ENCODE assay signal across 11 cellular contexts in the genomic region with DNA sequence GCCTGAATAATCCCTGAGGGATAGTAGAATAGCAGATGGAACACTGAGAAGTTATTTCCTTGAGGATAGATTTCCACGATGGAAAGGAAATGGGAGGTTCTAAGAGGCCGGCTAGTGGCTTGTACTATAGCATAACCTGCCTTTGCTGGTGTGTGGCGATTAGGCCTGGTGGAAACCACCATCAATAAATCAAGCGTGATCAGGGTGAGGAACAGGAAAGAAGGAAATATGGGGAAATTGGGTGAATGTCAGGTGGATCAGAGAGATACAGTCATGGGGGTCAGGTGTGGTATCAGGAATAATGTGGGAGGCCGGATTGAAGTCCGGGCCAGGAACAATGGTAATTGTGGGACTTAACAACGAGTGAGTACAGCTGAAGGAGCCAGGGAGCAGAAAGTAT. TPM values are rescaled to one million over a fixed set of nuclear protein-coding genes. Genes with fewer than 3 reads are reported as not detected.
DNase-seq lines count a peak whose midpoint lies in the region; ATAC-seq, FAIRE-seq and TF ChIP-seq lines count a peak whose summit lies in the region.
"Not testable (repeated sequence)": the region's sequence is repeated elsewhere in the genome, so short reads cannot be mapped to it uniquely, and the experiment has no call there.
"Had no signal": no experiment of that assay in that cellular context is flagged by ENCODE, and none has a peak within 500 bp of the region (broad histone marks: within the 10 kb centered on the region; RNA-seq: fewer than 3 reads in every experiment).

No MANE protein-coding gene starts in this region.

- H3K4me1 ChIP-seq in Caco-2: peaks cover 51% of the 10 kb centered on the region
- H3K4me1 ChIP-seq in HUES48 (ENCODE audit: control insufficient read depth, insufficient read depth, low read length): peaks cover 20% of the 10 kb centered on the region
- peaks cover 46% of the 10 kb centered on the region for H3K4me1 ChIP-seq in PC-9 (replicated peaks; ENCODE audit: insufficient read depth)
- peaks cover 4 to 15% (median 9%) of the 10 kb centered on the region in 4 experiments for H3K4me1 ChIP-seq in H1 (replicated peaks in 1 of 4; ENCODE audit: control insufficient read depth in 3 of 4, insufficient read depth in 4 of 4, low read length in 3 of 4)
- H3K4me1 ChIP-seq in lower lobe of right lung: peaks cover 14% of the 10 kb centered on the region
- H3K4me1 ChIP-seq in upper lobe of left lung: not testable (repeated sequence)

- not testable (repeated sequence) for H2BK20ac ChIP-seq in H1 (ENCODE audit: low read length)

- not testable (repeated sequence) for H2BK15ac ChIP-seq in H1 (ENCODE audit: low read length)

- peak overlapping the region; percentile 20 for H3K27ac ChIP-seq in HUES48 (ENCODE audit: low read depth, low read length)
- H3K27ac ChIP-seq in PC-9: peak overlapping the region; percentile 54
- not testable (repeated sequence) for H3K27ac ChIP-seq in WERI-Rb-1; H1 (ENCODE audit: low read depth, low read length)
- peak overlapping the region; percentile 71 for H3K27ac ChIP-seq in lower lobe of right lung
- peak overlapping the region in 3 of 4 donors; percentile 35 to 67 (median 46) for H3K27ac ChIP-seq in upper lobe of left lung

- H3K4me3 Mint-ChIP-seq in Caco-2 (ENCODE audit: unreplicated experiment): not testable (repeated sequence)

- not testable (repeated sequence) for H3K14ac ChIP-seq in H1 (ENCODE audit: insufficient read length)

- H3K4me1 Mint-ChIP-seq in Caco-2 (ENCODE audit: low read depth, unreplicated experiment): peaks cover 56% of the 10 kb centered on the region

- H3K9me3 ChIP-seq in Caco-2; HUES48 (ENCODE audit: control insufficient read depth, insufficient read depth, low read length); PC-9 (ENCODE audit: insufficient read depth, low read depth); WERI-Rb-1 (ENCODE audit: severe bottlenecking); H1 (ENCODE audit: insufficient read depth in 2 of 2, low read depth in 1 of 2, low read length in 1 of 2); lower lobe of right lung; upper lobe of left lung: not testable (repeated sequence)

- WGBS in H1 (ENCODE audit: extremely low coverage in 1 of 2, insufficient coverage in 1 of 2, insufficient read length in 1 of 2, insufficient replicate concordance in 2 of 2, low coverage in 1 of 2, low lambda C conversion rate in 2 of 2, missing lambda C conversion rate in 1 of 2), 2 experiments: 80% methylated on average over 7 of the region's 7 CpGs; no CpG with 5 or more reads in 1 of the 2 experiments
- 58 to 62% methylated on average over 7 of the region's 7 CpGs for WGBS in upper lobe of left lung, 2 donors

- not testable (repeated sequence) for H3K23me2 ChIP-seq in H1 (ENCODE audit: low read depth, low read length)

- peak overlapping the region; percentile 39 for H3K4me2 ChIP-seq in PC-9
- H3K4me2 ChIP-seq in H1 (ENCODE audit: insufficient read depth in 1 of 2, low read depth in 2 of 2, low read length in 2 of 2): peak overlapping the region; percentile 28 to 83

- H3K36me3 Mint-ChIP-seq in Caco-2 (ENCODE audit: insufficient read depth, unreplicated experiment): not testable (repeated sequence)

- not testable (repeated sequence) for TF ChIP-seq EP300 in H1 (IDR thresholded peaks at IDR 0.05; ENCODE audit: borderline replicate concordance in 1 of 2, low read depth in 2 of 2, low read length in 2 of 2); upper lobe of left lung (IDR thresholded peaks at IDR 0.05)

- H3K36me3 ChIP-seq in Caco-2 (ENCODE audit: control insufficient read depth, insufficient read depth, low read length); HUES48 (ENCODE audit: control insufficient read depth, insufficient read depth, low read length); PC-9 (ENCODE audit: low read depth); WERI-Rb-1; lower lobe of right lung; upper lobe of left lung: not testable (repeated sequence)
- peaks cover 0 to 17% (median 0%) of the 10 kb centered on the region in 4 experiments; a peak in 1 of 8 replicates for H3K36me3 ChIP-seq in H1 (ENCODE audit: control insufficient read depth in 2 of 4, insufficient read depth in 4 of 4, low read length in 3 of 4)

- H3K4ac ChIP-seq in H1 (replicated peaks; ENCODE audit: insufficient read length, low read depth, low read length): not testable (repeated sequence)

- not testable (repeated sequence) for H3K79me1 ChIP-seq in H1 (ENCODE audit: low read depth, low read length)

- not testable (repeated sequence) for TF ChIP-seq RAD21 in H1 (IDR thresholded peaks at IDR 0.05 in 1 of 2, conservative IDR thresholded peaks at IDR 0.05 in 1 of 2; ENCODE audit: low read depth in 2 of 2, low read length in 2 of 2)

- H3K23ac ChIP-seq in H1 (ENCODE audit: insufficient read length): not testable (repeated sequence)

- H3K27ac Mint-ChIP-seq in Caco-2 (ENCODE audit: unreplicated experiment): peak overlapping the region; percentile 13

- not testable (repeated sequence) for FAIRE-seq in H1 (lab: Jason Lieb, UNC)

- H4K91ac ChIP-seq in H1 (replicated peaks; ENCODE audit: insufficient read length, low read length): not testable (repeated sequence)

- H3K27me3 Mint-ChIP-seq in Caco-2 (ENCODE audit: insufficient read depth, unreplicated experiment): not testable (repeated sequence)

- H4K20me1 ChIP-seq in PC-9 (ENCODE audit: insufficient read depth); H1 (replicated peaks in 1 of 2; ENCODE audit: control insufficient read depth in 1 of 2, insufficient read depth in 2 of 2, low read length in 2 of 2): not testable (repeated sequence)

- POLR2A ChIA-PET in Caco-2 (lab: Charles Lee); PC-9 (lab: Charles Lee; ENCODE audit: unreplicated experiment): not testable (repeated sequence)
- POLR2A ChIA-PET in H1 (lab: Charles Lee; ENCODE audit: partially characterized antibody): interaction anchor here (4.1 kb wide), 1 partner anchor 21 kb away, joined by 46 read pairs; no protein-coding TSS in a partner anchor

- not testable (repeated sequence) for TF ChIP-seq CTCF in Caco-2 (IDR thresholded peaks at IDR 0.05; ENCODE audit: insufficient read depth in 1 of 2, low read depth in 1 of 2, low read length in 1 of 2, severe bottlenecking in 1 of 2, unreplicated experiment in 1 of 2); PC-9 (conservative IDR thresholded peaks at IDR 0.05); WERI-Rb-1 (IDR thresholded peaks at IDR 0.05; ENCODE audit: low read depth, low read length); H1 (IDR thresholded peaks at IDR 0.05; ENCODE audit: control extremely low read depth in 1 of 3, insufficient read depth in 1 of 3, low read depth in 1 of 3, low read length in 3 of 3); lower lobe of right lung (IDR thresholded peaks at IDR 0.05); upper lobe of left lung (IDR thresholded peaks at IDR 0.05)

- intact Hi-C loops in Caco-2 (cut with micrococcal nuclease; ENCODE audit: unreplicated experiment); PC-9 (cut with micrococcal nuclease; ENCODE audit: unreplicated experiment); lower lobe of right lung (cut with DNase I): not testable (repeated sequence)

- not testable (repeated sequence) for H3K9ac ChIP-seq in HUES48 (ENCODE audit: low read depth, low read length)
- H3K9ac ChIP-seq in H1 (replicated peaks in 1 of 4; ENCODE audit: extremely low read depth in 1 of 4, low read depth in 3 of 4, low read length in 3 of 4): peak overlapping the region in 1 of 4 experiments; percentile 8; a peak in 1 of 7 replicates

- not testable (repeated sequence) for H3K56ac ChIP-seq in H1 (replicated peaks; ENCODE audit: insufficient read length, low read depth, low read length)

- not testable (repeated sequence) for H2AK5ac ChIP-seq in H1 (ENCODE audit: low read depth, low read length)

- H3K4me3 ChIP-seq in Caco-2 (ENCODE audit: low read depth, low read length); PC-9; WERI-Rb-1 (ENCODE audit: low read depth, low read length); upper lobe of left lung: not testable (repeated sequence)
- peak overlapping the region; percentile 65 for H3K4me3 ChIP-seq in HUES48 (ENCODE audit: low read depth, low read length)
- peak overlapping the region in 2 of 4 experiments; percentile 58 to 62; a peak in 3 of 8 replicates for H3K4me3 ChIP-seq in H1 (ENCODE audit: extremely low read depth in 1 of 4, insufficient read depth in 2 of 4, low read depth in 3 of 4, low read length in 4 of 4)
- H3K4me3 ChIP-seq in lower lobe of right lung: peak overlapping the region; percentile 14

- H2BK5ac ChIP-seq in H1 (ENCODE audit: low read depth, low read length): not testable (repeated sequence)

- CTCF ChIA-PET in Caco-2 (lab: Charles Lee); PC-9 (lab: Charles Lee): not testable (repeated sequence)
- CTCF ChIA-PET in H1 (lab: Charles Lee; ENCODE audit: partially characterized antibody): interaction anchor here (0.8 kb wide), 1 partner anchor 21 kb away, joined by 3 read pairs; no protein-coding TSS in a partner anchor

- peaks cover 37% of the 10 kb centered on the region; the same call in 1 of the 2 replicates for H3F3A ChIP-seq in PC-9 (ENCODE audit: insufficient read depth, low read depth)

- not testable (repeated sequence) for H3K79me2 ChIP-seq in PC-9 (ENCODE audit: low read depth)
- peaks cover 0 to 36% of the 10 kb centered on the region in 2 experiments; a peak in 2 of 4 replicates for H3K79me2 ChIP-seq in H1 (ENCODE audit: control insufficient read depth in 1 of 2, insufficient read depth in 2 of 2, low read length in 2 of 2)

- H3K9me2 ChIP-seq in PC-9 (ENCODE audit: insufficient read depth): not testable (repeated sequence)

- not testable (repeated sequence) for H3K18ac ChIP-seq in H1 (ENCODE audit: extremely low read depth, low read length)

- BruUV-seq in Caco-2 (replicated peaks; lab: Mats Ljungman, UMichigan); PC-9 (replicated peaks; lab: Mats Ljungman, UMichigan): not testable (repeated sequence)

- DNase-seq in Caco-2; PC-9; H1 (ENCODE audit: low read depth in 1 of 2, low spot score in 2 of 2); lower lobe of right lung; upper lobe of left lung: not testable (repeated sequence)
- DNase-seq in WERI-Rb-1: peak; percentile 20

- not testable (repeated sequence) for H4K5ac ChIP-seq in H1 (ENCODE audit: insufficient read length, low read depth, low read length)

- not testable (repeated sequence) for H3K9me3 Mint-ChIP-seq in Caco-2 (ENCODE audit: unreplicated experiment)

- H4K8ac ChIP-seq in H1 (ENCODE audit: extremely low read depth, insufficient read depth, low read length): not testable (repeated sequence)

- not testable (repeated sequence) for ATAC-seq in lower lobe of right lung; upper lobe of left lung (ENCODE audit: low FRiP score in 2 of 2)

- H3K27me3 ChIP-seq in Caco-2 (replicated peaks; ENCODE audit: control insufficient read depth, insufficient read depth, low read length); HUES48 (ENCODE audit: control insufficient read depth, insufficient read depth, low read length); PC-9 (ENCODE audit: insufficient read depth, low read depth); WERI-Rb-1 (ENCODE audit: insufficient read depth, low read depth, severe bottlenecking); H1 (replicated peaks in 1 of 4; ENCODE audit: control insufficient read depth in 3 of 4, extremely low read depth in 1 of 4, insufficient read depth in 3 of 4, low read length in 3 of 4); lower lobe of right lung (ENCODE audit: low read depth); upper lobe of left lung: not testable (repeated sequence)

- not testable (repeated sequence) for H2BK12ac ChIP-seq in H1 (ENCODE audit: low read depth, low read length)

- not testable (repeated sequence) for TF ChIP-seq POLR2A in H1 (IDR thresholded peaks at IDR 0.05; ENCODE audit: control extremely low read depth in 1 of 2, low read depth in 2 of 2, low read length in 2 of 2); upper lobe of left lung (IDR thresholded peaks at IDR 0.05)

- not testable (repeated sequence) for H2BK120ac ChIP-seq in H1 (replicated peaks; ENCODE audit: low read depth, low read length)

- not testable (repeated sequence) for H2AFZ ChIP-seq in PC-9; H1 (ENCODE audit: low read length)

RNA-seq across cellular contexts. Expression of gene TREH, which starts 39.1 kb away (rescaled TPM):
- total RNA-seq in Caco-2 (2022): not detected in 2 replicates
- not detected in 2 replicates for total RNA-seq in PC-9 (2021)
- not detected in 2 replicates for total RNA-seq in H1 (2021; fragmentation: NEBNext Ultra II Directional; extraction: Animal tissue kit (Norgen Biotek cat#: 25700))
- polyA plus RNA-seq in H1 (2011; rRNA removed): 0.03 TPM in 1 of 2 replicates, not detected in the other
- not detected for polyA plus RNA-seq in H1 (2011; cell fraction: cytosol; rRNA removed)
- polyA plus RNA-seq in H1 (2011; cell fraction: nucleus; rRNA removed): 0.20 TPM
- polyA plus RNA-seq in H1 (2012, experiment 1 of 2): 0.16 to 0.46 TPM (median 0.27 TPM) in 4 replicates
- 0.45 TPM for polyA plus RNA-seq in H1 (2012, experiment 2 of 2)
- polyA plus RNA-seq in H1 (2013, experiment 1 of 2): not detected
- not detected for polyA plus RNA-seq in H1 (2013, experiment 2 of 2)
- polyA minus RNA-seq in H1 (2011; rRNA and poly(A)+ RNA removed): not detected in 2 replicates
- not detected for polyA minus RNA-seq in H1 (2011; cell fraction: cytosol; rRNA and poly(A)+ RNA removed)
- polyA minus RNA-seq in H1 (2011; cell fraction: nucleus; rRNA and poly(A)+ RNA removed): not detected
- 0.30 TPM for total RNA-seq in lower lobe of right lung
- 1 to 10 TPM in 1 of 6 donors, under 1 TPM in 2, not detected in 3; 0.17 to 1.0 (median 0.89) TPM for total RNA-seq in upper lobe of left lung
- total RNA-seq: CD4-positive, CD25-positive, alpha-beta regulatory T cell; Daoy; G401; GM12878 had no signal
- polyA plus RNA-seq: CD4-positive, CD25-positive, alpha-beta regulatory T cell; GM12878 had no signal
